21 cellular contexts compared by ENCODE assay signal in genomic region chrX:116872931-116873330, GRCh38.
DNase-seq lines count a peak whose midpoint lies in the region; ATAC-seq and TF ChIP-seq lines count a peak whose summit lies in the region.
"Had no signal": no experiment of that assay in that cellular context is flagged by ENCODE, and none has a peak within 500 bp of the region (broad histone marks: within the 10 kb centered on the region; RNA-seq: fewer than 3 reads in every experiment).

No MANE protein-coding gene starts in this region.

- H3K9me3 ChIP-seq in breast epithelium (no peaks in the 10 kb centered on the region), mucosa of descending colon (no peaks in the 10 kb centered on the region)
- H3K9me3 ChIP-seq: Caco-2 had no signal

- H3K9me3 Mint-ChIP-seq in MCF 10A (ENCODE audit: unreplicated experiment): no peaks in the 10 kb centered on the region
- H3K9me3 Mint-ChIP-seq: CD4-positive, alpha-beta T cell had no signal

- DNase-seq in MCF 10A (ENCODE audit: unreplicated experiment) (no peak), breast epithelium (ENCODE audit: low spot score in 2 of 2) (no peak), SW 1271 (lab: John Stamatoyannopoulos, UW) (peak; percentile 1 to 6), iris pigment epithelial cell (ENCODE audit: low read depth) (peak; percentile 47), NCI-H2196 treated with DMSO at 0.1 percent for 48 hours (lab: John Stamatoyannopoulos, UW; ENCODE audit: unreplicated experiment) (no peak), hippocampal formation (lab: John Stamatoyannopoulos, UW) (no peak), mucosa of descending colon (no peak)
- DNase-seq: Caco-2; CD4-positive, alpha-beta T cell; DMS153; NCI-H1048; NCI-H1436 treated with DMSO at 0.1 percent for 48 hours; NCI-H2029 treated with DMSO at 0.1 percent for 48 hours; NCI-H510A; NCI-H748 treated with DMSO at 0.1 percent for 48 hours; NK-92 treated with Interleukin-12 subunit alpha and Interleukin-12 subunit beta, amount 100 ng/mL, for 24 hours; Right ventricle myocardium superior had no signal

- H3K4me3 ChIP-seq in breast epithelium (no peak overlapping the region), mucosa of descending colon (no peak overlapping the region)
- H3K4me3 ChIP-seq: SK-N-MC had no signal

- ATAC-seq in GM21529 (IDR thresholded peaks at IDR 0.05; ENCODE audit: unreplicated experiment): no peak
- no peak for ATAC-seq in mucosa of descending colon

- no peak overlapping the region for H3K27ac ChIP-seq in breast epithelium
- H3K27ac ChIP-seq: 22Rv1, KMS-11, SK-N-MC had no signal

- H3K4me1 Mint-ChIP-seq in MCF 10A (ENCODE audit: insufficient read depth, unreplicated experiment): peaks cover 7% of the 10 kb centered on the region

- no peak for TF ChIP-seq POLR2A in breast epithelium (IDR thresholded peaks at IDR 0.05)

- TF ChIP-seq CTCF in MCF 10A (IDR thresholded peaks at IDR 0.05; ENCODE audit: unreplicated experiment) (no peak), breast epithelium (IDR thresholded peaks at IDR 0.05) (no peak), mucosa of descending colon (IDR thresholded peaks at IDR 0.05) (no peak)

- intact Hi-C loops in MCF 10A (cut with micrococcal nuclease): no loop called here
- intact Hi-C loops in breast epithelium (cut with DNase I; ENCODE audit: low total_unique reads): no loop called here
- intact Hi-C loops in mucosa of descending colon (cut with DNase I, micrococcal nuclease): no loop called here

- CTCF ChIA-PET in MCF 10A (lab: Yijun Ruan, JAX): no interaction called here

- H3K4me1 ChIP-seq in breast epithelium (no peaks in the 10 kb centered on the region), mucosa of descending colon (ENCODE audit: low read depth) (no peaks in the 10 kb centered on the region)
- H3K4me1 ChIP-seq: Caco-2 had no signal

- H3K4me3 Mint-ChIP-seq in MCF 10A (ENCODE audit: unreplicated experiment): no peak overlapping the region
- H3K4me3 Mint-ChIP-seq: CD4-positive, alpha-beta T cell had no signal

- H3K27me3 ChIP-seq in breast epithelium: no peaks in the 10 kb centered on the region

- no peaks in the 10 kb centered on the region for H3K27me3 Mint-ChIP-seq in MCF 10A (ENCODE audit: insufficient read depth, unreplicated experiment)
- H3K27me3 Mint-ChIP-seq: CD4-positive, alpha-beta T cell had no signal

- H3K36me3 ChIP-seq in breast epithelium (no peaks in the 10 kb centered on the region), mucosa of descending colon (ENCODE audit: low read depth) (no peaks in the 10 kb centered on the region)

- no TSS peak for BruUV-seq in MCF 10A (replicated peaks; lab: Mats Ljungman, UMichigan)

- POLR2A ChIA-PET in MCF 10A (lab: Yijun Ruan, JAX): no interaction called here

- peak overlapping the region; percentile 35 for H3K27ac Mint-ChIP-seq in MCF 10A (ENCODE audit: low read depth, unreplicated experiment)
- H3K27ac Mint-ChIP-seq: CD4-positive, alpha-beta T cell had no signal

- H3K36me3 Mint-ChIP-seq in MCF 10A (ENCODE audit: insufficient read depth, unreplicated experiment): no peaks in the 10 kb centered on the region

Comparison
In these comparisons a context has a peak if more than half of its experiments do, and no peak if none do; other contexts are left out.
1. DNase-seq: peak in SW 1271 (2 of 2) and iris pigment epithelial cell (single experiment); none in MCF 10A (single experiment), breast epithelium (0 of 2), NCI-H2196 treated with DMSO at 0.1 percent for 48 hours (single experiment), hippocampal formation (0 of 2) and mucosa of descending colon (0 of 3).